8 cellular contexts compared by ENCODE assay signal in the genomic region with DNA sequence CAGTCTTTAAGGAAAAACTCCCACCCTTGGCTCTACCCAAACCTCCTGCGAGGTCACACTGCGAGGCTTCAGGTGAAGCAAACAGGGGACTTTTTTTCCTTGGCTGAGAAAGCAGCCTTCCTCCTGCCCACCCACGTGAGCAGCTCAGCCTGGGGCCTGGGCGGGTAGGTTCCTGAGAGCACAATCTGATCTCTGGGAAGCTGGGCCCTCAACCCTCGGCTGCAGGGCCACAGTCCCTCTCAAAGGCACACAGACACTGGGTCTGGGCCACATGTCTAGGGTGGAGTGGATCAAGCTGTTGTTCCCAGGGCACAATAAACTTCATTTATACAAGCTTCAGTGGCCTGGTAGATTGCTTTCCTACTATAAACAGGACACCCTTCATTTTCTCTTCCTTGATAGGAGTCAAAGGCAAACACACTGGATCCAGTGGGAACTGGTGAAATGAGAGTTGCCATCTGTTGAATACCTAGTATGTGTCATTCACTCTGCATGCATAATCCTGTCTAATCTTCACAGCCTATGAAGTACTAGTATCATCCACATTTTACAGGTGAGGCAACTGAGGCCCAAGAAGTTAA. TPM values are rescaled to one million over a fixed set of nuclear protein-coding genes. Genes with fewer than 3 reads are reported as not detected.
DNase-seq lines count a peak whose midpoint lies in the region; ATAC-seq and TF ChIP-seq lines count a peak whose summit lies in the region.

No MANE protein-coding gene starts in this region.

- no peak for ATAC-seq in HG03139 (IDR thresholded peaks at IDR 0.05; ENCODE audit: unreplicated experiment)
- no peak for ATAC-seq in GM18858 (IDR thresholded peaks at IDR 0.05; ENCODE audit: unreplicated experiment)
- no peak for ATAC-seq in GM18511 (IDR thresholded peaks at IDR 0.05; ENCODE audit: unreplicated experiment)

- TF ChIP-seq POLR2A in ovary (IDR thresholded peaks at IDR 0.05), result no peak

- peaks cover 79% of the 10 kb centered on the region for H3K4me1 ChIP-seq in PC-9 (replicated peaks; ENCODE audit: insufficient read depth)
- peaks cover 54% of the 10 kb centered on the region for H3K4me1 ChIP-seq in ovary (ENCODE audit: insufficient read depth)

- H3K79me2 ChIP-seq in PC-9 (ENCODE audit: low read depth), result peaks cover 84% of the 10 kb centered on the region

- peaks cover 63% of the 10 kb centered on the region for H3F3A ChIP-seq in PC-9 (ENCODE audit: insufficient read depth, low read depth)

- H3K4me1 Mint-ChIP-seq in endothelial cell (ENCODE audit: unreplicated experiment), result peaks cover 71% of the 10 kb centered on the region

- no peak for TF ChIP-seq EP300 in ovary (IDR thresholded peaks at IDR 0.05)

- H3K4me3 ChIP-seq in GM08714 (ENCODE audit: low read length) (peak overlapping the region; percentile 83; the same call in 1 of the 2 replicates), PC-9 (no peak overlapping the region), ovary (peak overlapping the region; percentile 2)

- CTCF ChIA-PET in PC-9 (lab: Charles Lee), result no interaction called here

- H3K27me3 ChIP-seq in PC-9 (ENCODE audit: insufficient read depth, low read depth) (no peaks in the 10 kb centered on the region), ovary (no peaks in the 10 kb centered on the region)

- BruUV-seq in PC-9 (replicated peaks; lab: Mats Ljungman, UMichigan), result no TSS peak

- peak overlapping the region; percentile 90 for H3K27ac ChIP-seq in PC-9
- H3K27ac ChIP-seq in ovary, result peak overlapping the region; percentile 46 to 78

- no peaks in the 10 kb centered on the region for H3K36me3 ChIP-seq in PC-9 (ENCODE audit: low read depth)
- no peaks in the 10 kb centered on the region for H3K36me3 ChIP-seq in ovary

- 14 to 32% (median 21%) methylated on average over 5 of the region's 5 CpGs for WGBS in ovary, 3 donors

- peak overlapping the region; percentile 97 for H3K27ac Mint-ChIP-seq in endothelial cell (ENCODE audit: unreplicated experiment)

- intact Hi-C loops in PC-9 (cut with micrococcal nuclease; ENCODE audit: unreplicated experiment) (loop anchor here (1.0 to 5.0 kb wide), 2 partner anchors 70 to 93 kb away; no protein-coding TSS in a partner anchor), ovary (cut with DNase I) (loop anchor here in 1 of 4 donors (5.0 kb wide), 1 partner anchor 37 kb away; no protein-coding TSS in a partner anchor)

- H3K4me3 Mint-ChIP-seq in endothelial cell (ENCODE audit: unreplicated experiment), result no peak overlapping the region

- H4K20me1 ChIP-seq in PC-9 (ENCODE audit: insufficient read depth), result 0 out of 2 replicates have a peak, but pooled peaks cover 5% of the 10 kb centered on the region

- H3K9me3 ChIP-seq in PC-9 (ENCODE audit: insufficient read depth, low read depth), result no peaks in the 10 kb centered on the region
- H3K9me3 ChIP-seq in ovary, result no peaks in the 10 kb centered on the region

- POLR2A ChIA-PET in PC-9 (lab: Charles Lee; ENCODE audit: unreplicated experiment), result interaction anchor here (0.6 to 2.6 kb wide), 2 partner anchors 14 to 41 kb away, joined by 3 to 15 read pairs; no protein-coding TSS in a partner anchor

- no peaks in the 10 kb centered on the region for H3K9me3 Mint-ChIP-seq in endothelial cell (ENCODE audit: unreplicated experiment)

- DNase-seq in PC-9 (peak; percentile 61 to 69), endothelial cell (ENCODE audit: low spot score) (no peak), ovary (peak in 1 of 5 donors; percentile 37), GM19240 (ENCODE audit: insufficient read length, low spot score) (no peak)

- no peak overlapping the region for H2AFZ ChIP-seq in PC-9

- H3K27me3 Mint-ChIP-seq in endothelial cell (ENCODE audit: unreplicated experiment), result peaks cover 31% of the 10 kb centered on the region

- peak overlapping the region; percentile 96 for H3K4me2 ChIP-seq in PC-9

- TF ChIP-seq CTCF in PC-9 (conservative IDR thresholded peaks at IDR 0.05), result no peak
- no peak for TF ChIP-seq CTCF in endothelial cell (IDR thresholded peaks at IDR 0.05; ENCODE audit: unreplicated experiment)
- no peak for TF ChIP-seq CTCF in ovary (IDR thresholded peaks at IDR 0.05)

- H3K9me2 ChIP-seq in PC-9 (ENCODE audit: insufficient read depth), result no peaks in the 10 kb centered on the region

- H3K36me3 Mint-ChIP-seq in endothelial cell (ENCODE audit: low read depth, unreplicated experiment), result peaks cover 15% of the 10 kb centered on the region

RNA-seq across cellular contexts. Expression of a gene that starts 41.3 kb away (rescaled TPM):
- total RNA-seq in PC-9 (2021) (13.6 and 16.8 TPM in 2 replicates), endothelial cell (ENCODE audit: unreplicated experiment) (32.7 TPM), ovary (100 to 1,000 TPM in 1 of 7 donors, 10 to 100 TPM in 6; 22.3 to 114 (median 87.3) TPM)
- polyA plus RNA-seq in ovary, result 10 to 100 TPM; 43.7 to 84.2 TPM

Comparison
In these comparisons a context has a peak if more than half of its experiments do, and no peak if none do; other contexts are left out.
1. DNase-seq: peak in PC-9 (2 of 2); none in endothelial cell (single experiment) and GM19240 (single experiment).